11 cellular contexts compared by ENCODE assay signal in the genomic region with DNA sequence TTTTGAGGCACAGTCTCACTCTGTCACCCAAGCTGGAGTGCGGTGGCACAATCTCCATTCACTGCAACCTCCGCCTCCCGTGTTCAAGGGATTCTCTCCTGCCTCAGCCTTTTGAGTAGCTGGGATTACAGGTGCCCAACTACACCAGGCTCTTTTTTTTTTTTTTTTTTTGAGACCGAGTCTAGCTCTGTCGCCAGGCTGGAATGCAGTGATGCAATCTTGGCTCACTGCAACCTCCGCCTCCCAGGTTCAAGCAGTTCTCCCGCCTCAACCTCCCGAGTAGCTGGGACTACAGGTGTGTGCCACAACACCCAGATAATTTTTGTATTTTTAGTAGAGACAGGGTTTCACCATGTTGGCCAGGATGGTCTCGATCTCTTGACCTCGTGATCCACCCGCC. TPM values are rescaled to one million over a fixed set of nuclear protein-coding genes. Genes with fewer than 3 reads are reported as not detected.
DNase-seq lines count a peak whose midpoint lies in the region; ATAC-seq, FAIRE-seq and TF ChIP-seq lines count a peak whose summit lies in the region.
"Not testable (repeated sequence)": the region's sequence is repeated elsewhere in the genome, so short reads cannot be mapped to it uniquely, and the experiment has no call there.
"Had no signal": no experiment of that assay in that cellular context is flagged by ENCODE, and none has a peak within 500 bp of the region (broad histone marks: within the 10 kb centered on the region; RNA-seq: fewer than 3 reads in every experiment).

No MANE protein-coding gene starts in this region.

- in situ Hi-C loops in IMR-90 (cut with MboI; ENCODE audit: low sequenced_read_pairs): not testable (repeated sequence)

- not testable (repeated sequence) for H4K91ac ChIP-seq in IMR-90 (ENCODE audit: insufficient read depth, low read depth, low read length); H1 (replicated peaks; ENCODE audit: insufficient read length, low read length)

- FAIRE-seq in H1 (lab: Jason Lieb, UNC): not testable (repeated sequence)

- H3K9me3 ChIP-seq in Caco-2; IMR-90 (ENCODE audit: control insufficient read depth, insufficient read depth, low read length); H1 (ENCODE audit: insufficient read depth in 2 of 2, low read depth in 1 of 2, low read length in 1 of 2); subcutaneous abdominal adipose tissue (ENCODE audit: control insufficient read depth in 5 of 5, low read length in 5 of 5): not testable (repeated sequence)

- 95% methylated on average over 3 of the region's 11 CpGs; no CpG with 5 or more reads in 1 of the 2 experiments for WGBS in IMR-90 (ENCODE audit: extremely low coverage in 2 of 2, insufficient read length in 1 of 2), 2 experiments
- 86% methylated on average over 10 of the region's 11 CpGs; no CpG with 5 or more reads in 1 of the 2 experiments for WGBS in H1 (ENCODE audit: extremely low coverage in 1 of 2, insufficient coverage in 1 of 2, insufficient read length in 1 of 2, insufficient replicate concordance in 2 of 2, low coverage in 1 of 2, low lambda C conversion rate in 2 of 2, missing lambda C conversion rate in 1 of 2), 2 experiments
- no CpG with 5 or more reads among the region's 11 CpGs for WGBS in mesendoderm (ENCODE audit: extremely low coverage, insufficient coverage, low lambda C conversion rate)

- TF ChIP-seq RAD21 in IMR-90 (IDR thresholded peaks at IDR 0.05; ENCODE audit: low read length); H1 (IDR thresholded peaks at IDR 0.05 in 1 of 2, conservative IDR thresholded peaks at IDR 0.05 in 1 of 2; ENCODE audit: low read depth in 2 of 2, low read length in 2 of 2): not testable (repeated sequence)

- dilution Hi-C loops in IMR-90 (cut with HindIII; ENCODE audit: low sequenced_read_pairs, unreplicated experiment): not testable (repeated sequence)

- H3K4me1 ChIP-seq in Caco-2: peaks cover 14% of the 10 kb centered on the region
- not testable (repeated sequence) for H3K4me1 ChIP-seq in IMR-90 (ENCODE audit: control insufficient read depth, insufficient read depth, low read length); H1 (replicated peaks in 1 of 4; ENCODE audit: control insufficient read depth in 3 of 4, insufficient read depth in 4 of 4, low read length in 3 of 4); mesendoderm (ENCODE audit: control insufficient read depth, low read depth, low read length)
- H3K4me1 ChIP-seq in subcutaneous abdominal adipose tissue (ENCODE audit: control insufficient read depth in 5 of 5, insufficient read depth in 5 of 5, low read length in 5 of 5): peaks cover 2 to 30% (median 22%) of the 10 kb centered on the region in 5 donors

- H3K4me2 ChIP-seq in IMR-90 (ENCODE audit: low read depth, low read length); H1 (ENCODE audit: insufficient read depth in 1 of 2, low read depth in 2 of 2, low read length in 2 of 2); mesendoderm (ENCODE audit: low read length): not testable (repeated sequence)

- peak overlapping the region; percentile 67 for H3K27ac Mint-ChIP-seq in Caco-2 (ENCODE audit: unreplicated experiment)
- not testable (repeated sequence) for H3K27ac Mint-ChIP-seq in WTC11

- not testable (repeated sequence) for H3K4ac ChIP-seq in IMR-90 (ENCODE audit: low read depth, low read length); H1 (replicated peaks; ENCODE audit: insufficient read length, low read depth, low read length); mesendoderm (ENCODE audit: low read depth, low read length)

- not testable (repeated sequence) for H3K27me3 Mint-ChIP-seq in Caco-2 (ENCODE audit: insufficient read depth, unreplicated experiment); WTC11 (ENCODE audit: low read depth)

- not testable (repeated sequence) for H2BK15ac ChIP-seq in IMR-90 (ENCODE audit: low read depth, low read length); H1 (ENCODE audit: low read length); mesendoderm (replicated peaks; ENCODE audit: low read depth)

- H2AFZ ChIP-seq in IMR-90 (replicated peaks; ENCODE audit: low read length, poor library complexity); H1 (ENCODE audit: low read length): not testable (repeated sequence)

- DNase-seq in Caco-2 (peak; percentile 41 to 61), ELF-1 (ENCODE audit: low read depth, low spot score) (peak; percentile 60), left lobe of liver (ENCODE audit: low spot score) (peak; percentile 56), mesendoderm (peak; percentile 70)
- DNase-seq in IMR-90; WTC11 (ENCODE audit: low spot score); H1 (ENCODE audit: low read depth in 1 of 2, low spot score in 2 of 2): not testable (repeated sequence)

- H3K36me3 Mint-ChIP-seq in Caco-2 (ENCODE audit: insufficient read depth, unreplicated experiment); WTC11: not testable (repeated sequence)

- not testable (repeated sequence) for H3K9ac ChIP-seq in IMR-90 (ENCODE audit: low read depth, low read length); H1 (replicated peaks in 1 of 4; ENCODE audit: extremely low read depth in 1 of 4, low read depth in 3 of 4, low read length in 3 of 4); mesendoderm (ENCODE audit: low read length); subcutaneous abdominal adipose tissue (ENCODE audit: low read length in 5 of 5)

- not testable (repeated sequence) for H3K56ac ChIP-seq in IMR-90 (ENCODE audit: extremely low read depth, insufficient read depth, low read length); H1 (replicated peaks; ENCODE audit: insufficient read length, low read depth, low read length); mesendoderm (ENCODE audit: low read length)

- not testable (repeated sequence) for H3K27ac ChIP-seq in IMR-90 (ENCODE audit: insufficient read depth, low read length); H1 (ENCODE audit: low read depth, low read length); mesendoderm (ENCODE audit: low read depth, low read length)
- peak overlapping the region; percentile 41 for H3K27ac ChIP-seq in subcutaneous abdominal adipose tissue (ENCODE audit: low read depth, low read length)

- not testable (repeated sequence) for TF ChIP-seq POLR2A in IMR-90 (IDR thresholded peaks at IDR 0.05; ENCODE audit: low read depth, low read length); H1 (IDR thresholded peaks at IDR 0.05; ENCODE audit: control extremely low read depth in 1 of 2, low read depth in 2 of 2, low read length in 2 of 2)

- not testable (repeated sequence) for H3K79me1 ChIP-seq in IMR-90 (ENCODE audit: low read depth in 1 of 2, low read length in 2 of 2); H1 (ENCODE audit: low read depth, low read length); mesendoderm (ENCODE audit: low read length)

- not testable (repeated sequence) for BruUV-seq in Caco-2 (replicated peaks; lab: Mats Ljungman, UMichigan); IMR-90 (replicated peaks; lab: Mats Ljungman, UMichigan)

- intact Hi-C loops in Caco-2 (cut with micrococcal nuclease; ENCODE audit: unreplicated experiment); IMR-90 (cut with micrococcal nuclease): not testable (repeated sequence)

- not testable (repeated sequence) for ATAC-seq in IMR-90 (ENCODE audit: low read depth); WTC11
- ATAC-seq in left lobe of liver: peak; percentile 46

- not testable (repeated sequence) for H3K27me3 ChIP-seq in Caco-2 (replicated peaks; ENCODE audit: control insufficient read depth, insufficient read depth, low read length); IMR-90 (ENCODE audit: control insufficient read depth, insufficient read depth, low read length); H1 (replicated peaks in 1 of 4; ENCODE audit: control insufficient read depth in 3 of 4, extremely low read depth in 1 of 4, insufficient read depth in 3 of 4, low read length in 3 of 4); mesendoderm (ENCODE audit: insufficient read depth, low read length, poor library complexity); subcutaneous abdominal adipose tissue (ENCODE audit: control insufficient read depth in 5 of 5, insufficient read depth in 4 of 5, low read length in 5 of 5)

- not testable (repeated sequence) for H3K23me2 ChIP-seq in H1 (ENCODE audit: low read depth, low read length)

- not testable (repeated sequence) for H3K9me3 Mint-ChIP-seq in Caco-2 (ENCODE audit: unreplicated experiment); WTC11

- not testable (repeated sequence) for TF ChIP-seq EP300 in H1 (IDR thresholded peaks at IDR 0.05; ENCODE audit: borderline replicate concordance in 1 of 2, low read depth in 2 of 2, low read length in 2 of 2)

- not testable (repeated sequence) for H3K18ac ChIP-seq in IMR-90 (ENCODE audit: low read depth, low read length); H1 (ENCODE audit: extremely low read depth, low read length); mesendoderm (ENCODE audit: low read length)

- CTCF ChIA-PET in Caco-2 (lab: Charles Lee): interaction anchor here (1.8 kb wide), 1 partner anchor 84 kb away, joined by 5 read pairs; no protein-coding TSS in a partner anchor
- CTCF ChIA-PET in IMR-90 (lab: Yijun Ruan, JAX): not testable (repeated sequence)
- CTCF ChIA-PET in WTC11 (lab: Charles Lee): interaction anchor here (1.1 to 5.0 kb wide), 4 partner anchors 21 to 70 kb away, joined by 3 to 43 read pairs (median 18); partner anchors contain the start of genes AQP3 and AQP7
- CTCF ChIA-PET in H1 (lab: Charles Lee; ENCODE audit: partially characterized antibody): interaction anchor here (0.7 to 5.9 kb wide), 5 partner anchors 9 to 70 kb away, joined by 3 to 52 read pairs (median 6); partner anchors contain the start of gene AQP3

- POLR2A ChIA-PET in Caco-2 (lab: Charles Lee) (interaction anchor here (0.6 kb wide), 2 partner anchors 10 to 698 kb away, joined by 4 to 9 read pairs; no protein-coding TSS in a partner anchor), IMR-90 (lab: Charles Lee; ENCODE audit: unreplicated experiment) (interaction anchor here (0.7 kb wide), 1 partner anchor 11 kb away, joined by 3 read pairs; no protein-coding TSS in a partner anchor), H1 (lab: Charles Lee; ENCODE audit: partially characterized antibody) (interaction anchor here (0.7 to 2.8 kb wide), 2 partner anchors 10 to 63 kb away, joined by 3 to 14 read pairs; no protein-coding TSS in a partner anchor)
- POLR2A ChIA-PET in WTC11 (lab: Charles Lee): not testable (repeated sequence)

- H3K14ac ChIP-seq in IMR-90 (replicated peaks; ENCODE audit: low read depth, low read length); H1 (ENCODE audit: insufficient read length): not testable (repeated sequence)

- H3K4me3 Mint-ChIP-seq in Caco-2 (ENCODE audit: unreplicated experiment); WTC11: not testable (repeated sequence)

- H2BK20ac ChIP-seq in IMR-90 (ENCODE audit: low read depth, low read length); H1 (ENCODE audit: low read length): not testable (repeated sequence)

- not testable (repeated sequence) for H3K23ac ChIP-seq in IMR-90 (ENCODE audit: low read depth, low read length); H1 (ENCODE audit: insufficient read length); mesendoderm (ENCODE audit: low read length)

- TF ChIP-seq CTCF in Caco-2 (IDR thresholded peaks at IDR 0.05; ENCODE audit: insufficient read depth in 1 of 2, low read depth in 1 of 2, low read length in 1 of 2, severe bottlenecking in 1 of 2, unreplicated experiment in 1 of 2); IMR-90 (conservative IDR thresholded peaks at IDR 0.05; ENCODE audit: low read depth, low read length); WTC11 (IDR thresholded peaks at IDR 0.05); H1 (IDR thresholded peaks at IDR 0.05; ENCODE audit: control extremely low read depth in 1 of 3, insufficient read depth in 1 of 3, low read depth in 1 of 3, low read length in 3 of 3): not testable (repeated sequence)

- not testable (repeated sequence) for H2BK12ac ChIP-seq in H1 (ENCODE audit: low read depth, low read length)

- H3K36me3 ChIP-seq in Caco-2 (ENCODE audit: control insufficient read depth, insufficient read depth, low read length); IMR-90 (ENCODE audit: control insufficient read depth, insufficient read depth, low read length); H1 (ENCODE audit: control insufficient read depth in 2 of 4, insufficient read depth in 4 of 4, low read length in 3 of 4); mesendoderm (ENCODE audit: control insufficient read depth, insufficient read depth, low read length): not testable (repeated sequence)
- H3K36me3 ChIP-seq in subcutaneous abdominal adipose tissue (ENCODE audit: control insufficient read depth in 5 of 5, insufficient read depth in 5 of 5, low read length in 5 of 5): peaks cover 0 to 14% (median 5%) of the 10 kb centered on the region in 5 donors

- H3K79me2 ChIP-seq in H1 (ENCODE audit: control insufficient read depth in 1 of 2, insufficient read depth in 2 of 2, low read length in 2 of 2); mesendoderm (ENCODE audit: control insufficient read depth, insufficient read depth, low read length): not testable (repeated sequence)

- not testable (repeated sequence) for H2BK5ac ChIP-seq in IMR-90 (ENCODE audit: low read depth, low read length, poor library complexity, severe bottlenecking); H1 (ENCODE audit: low read depth, low read length); mesendoderm (ENCODE audit: low read length)

- not testable (repeated sequence) for H2AK5ac ChIP-seq in IMR-90 (ENCODE audit: low read depth, low read length); H1 (ENCODE audit: low read depth, low read length); mesendoderm (ENCODE audit: low read length)

- H3K4me3 ChIP-seq in Caco-2 (ENCODE audit: low read depth, low read length); IMR-90 (ENCODE audit: insufficient read depth, low read depth, low read length); H1 (ENCODE audit: extremely low read depth in 1 of 4, insufficient read depth in 2 of 4, low read depth in 3 of 4, low read length in 4 of 4); mesendoderm (ENCODE audit: low read length); subcutaneous abdominal adipose tissue (ENCODE audit: low read depth in 1 of 5, low read length in 5 of 5): not testable (repeated sequence)

- not testable (repeated sequence) for H4K5ac ChIP-seq in IMR-90 (ENCODE audit: low read depth, low read length); H1 (ENCODE audit: insufficient read length, low read depth, low read length); mesendoderm (ENCODE audit: low read length)

- H3K4me1 Mint-ChIP-seq in Caco-2 (ENCODE audit: low read depth, unreplicated experiment) (peaks cover 14% of the 10 kb centered on the region), WTC11 (peaks cover 15% of the 10 kb centered on the region)

- H3K9me1 ChIP-seq in IMR-90 (ENCODE audit: insufficient read depth, low read length): not testable (repeated sequence)

- not testable (repeated sequence) for H2AK9ac ChIP-seq in IMR-90 (replicated peaks; ENCODE audit: low read depth, low read length, poor library complexity)

- H2BK120ac ChIP-seq in IMR-90 (ENCODE audit: low read depth, low read length); H1 (replicated peaks; ENCODE audit: low read depth, low read length); mesendoderm (ENCODE audit: low read depth, low read length): not testable (repeated sequence)

- not testable (repeated sequence) for H4K20me1 ChIP-seq in IMR-90 (ENCODE audit: insufficient read depth, low read length); H1 (replicated peaks in 1 of 2; ENCODE audit: control insufficient read depth in 1 of 2, insufficient read depth in 2 of 2, low read length in 2 of 2)

- not testable (repeated sequence) for H4K8ac ChIP-seq in IMR-90 (ENCODE audit: low read depth in 2 of 2, low read length in 2 of 2); H1 (ENCODE audit: extremely low read depth, insufficient read depth, low read length); mesendoderm (ENCODE audit: low read depth, low read length)

RNA-seq across cellular contexts. Expression of gene AQP7, which starts 20.0 kb away (rescaled TPM):
- total RNA-seq in Caco-2 (2022): 2.2 and 2.4 TPM in 2 replicates
- 0.28 TPM in 1 of 2 replicates, not detected in the other for total RNA-seq in IMR-90 (2012; rRNA removed)
- polyA plus RNA-seq in IMR-90 (2012; rRNA removed): 0.07 TPM in 1 of 2 replicates, not detected in the other
- polyA plus RNA-seq in IMR-90 (2012; cell fraction: cytosol; rRNA removed): 0.05 and 0.20 TPM in 2 replicates
- 0.42 and 0.61 TPM in 2 replicates for polyA plus RNA-seq in IMR-90 (2012; cell fraction: nucleus; rRNA removed; ENCODE audit: low replicate concordance)
- total RNA-seq in WTC11 (2021): 0.09 to 0.23 TPM (median 0.17 TPM) in 3 replicates
- not detected in 2 replicates for total RNA-seq in H1 (2021; fragmentation: NEBNext Ultra II Directional; extraction: Animal tissue kit (Norgen Biotek cat#: 25700))
- polyA plus RNA-seq in H1 (2011; rRNA removed): 0.38 TPM in 1 of 2 replicates, not detected in the other
- polyA plus RNA-seq in H1 (2011; cell fraction: cytosol; rRNA removed): 0.25 TPM
- 0.54 TPM for polyA plus RNA-seq in H1 (2011; cell fraction: nucleus; rRNA removed)
- 0.11 to 0.27 TPM (median 0.25 TPM) in 4 replicates for polyA plus RNA-seq in H1 (2012, experiment 1 of 2)
- not detected for polyA plus RNA-seq in H1 (2012, experiment 2 of 2)
- polyA plus RNA-seq in H1 (2013, experiment 1 of 2): 0.02 TPM
- not detected for polyA plus RNA-seq in H1 (2013, experiment 2 of 2)
- not detected in 2 replicates for polyA minus RNA-seq in H1 (2011; rRNA and poly(A)+ RNA removed)
- polyA minus RNA-seq in H1 (2011; cell fraction: cytosol; rRNA and poly(A)+ RNA removed): not detected
- polyA minus RNA-seq in H1 (2011; cell fraction: nucleus; rRNA and poly(A)+ RNA removed): not detected
- total RNA-seq in left lobe of liver: 30.7 TPM
- polyA plus RNA-seq in mesendoderm (2013, experiment 1 of 2): not detected
- not detected for polyA plus RNA-seq in mesendoderm (2013, experiment 2 of 2)
- total RNA-seq: GM23248, H7 had no signal
- polyA plus RNA-seq: BJ, GM23248 had no signal
